Comparison of ENCODE assay signal across 2 cellular contexts in the genomic region with DNA sequence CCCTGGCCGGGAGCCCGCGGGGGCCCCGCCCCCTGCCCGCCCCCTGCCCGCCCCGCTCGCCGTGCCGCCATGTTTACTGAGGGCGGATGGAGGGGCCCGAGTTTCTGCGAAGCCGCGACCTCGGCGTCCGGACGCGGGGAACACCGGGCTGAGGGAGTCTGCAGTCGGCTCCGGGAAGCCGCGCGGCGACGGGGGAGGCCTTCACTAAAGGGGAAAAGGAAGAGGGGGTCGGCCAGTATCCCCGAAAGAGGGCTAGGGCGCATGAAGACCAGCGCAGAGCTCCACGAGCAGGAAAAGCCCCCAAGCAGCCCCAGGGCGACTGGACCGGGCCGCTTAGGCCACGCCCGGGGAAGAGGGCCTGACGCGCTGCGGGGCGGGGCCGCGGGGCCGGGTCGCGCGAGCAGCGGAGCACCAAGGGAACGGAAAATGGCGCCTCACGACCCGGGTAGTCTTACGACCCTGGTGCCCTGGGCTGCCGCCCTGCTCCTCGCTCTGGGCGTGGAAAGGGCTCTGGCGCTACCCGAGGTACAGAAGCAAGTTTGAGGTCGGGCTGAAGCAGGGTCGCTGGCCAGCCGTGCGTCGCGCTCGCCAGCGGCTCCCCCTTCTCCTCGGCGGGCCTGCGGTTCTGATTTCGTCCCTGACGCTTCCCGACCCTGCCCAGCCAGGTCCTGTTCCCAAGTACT.
A peak's percentile ranks its signal among the peaks of the same experiment; 100 is the strongest.
TF ChIP-seq lines count a peak whose summit lies in the region.

A gene with protein sequence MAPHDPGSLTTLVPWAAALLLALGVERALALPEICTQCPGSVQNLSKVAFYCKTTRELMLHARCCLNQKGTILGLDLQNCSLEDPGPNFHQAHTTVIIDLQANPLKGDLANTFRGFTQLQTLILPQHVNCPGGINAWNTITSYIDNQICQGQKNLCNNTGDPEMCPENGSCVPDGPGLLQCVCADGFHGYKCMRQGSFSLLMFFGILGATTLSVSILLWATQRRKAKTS (plus strand): TSS at position 99 of the 683 bp plus-strand sequence. CDS start 328 bp downstream, at position 427.
Gene SLC5A6, minus strand, starts transcription at position 326 of the 683 bp plus-strand sequence. CDS start 4,618 bp downstream, outside the sequence.

TF ChIP-seq in HCT116, 20 proteins besides CTCF, POLR2A, EP300 and RAD21 (continued from another document):
- TF ChIP-seq ZBTB33 (IDR thresholded peaks at IDR 0.05; ENCODE audit: extremely low read depth, insufficient replicate concordance, low read length) = peak; percentile 57
- peak; percentile 93 for TF ChIP-seq POLR2AphosphoS5 (IDR thresholded peaks at IDR 0.05; ENCODE audit: low read depth, low read length)
- peak; percentile 49; the same call in 1 of the 2 replicates for TF ChIP-seq SIN3A (IDR thresholded peaks at IDR 0.05; ENCODE audit: low read depth)
- no peak for TF ChIP-seq JUND (IDR thresholded peaks at IDR 0.05)
- peak; percentile 43; the same call in 1 of the 2 replicates for TF ChIP-seq SP1 (IDR thresholded peaks at IDR 0.05; ENCODE audit: low read depth)
- TF ChIP-seq YY1 (IDR thresholded peaks at IDR 0.05; ENCODE audit: extremely low read depth, insufficient replicate concordance, low read depth, low read length) = peak; percentile 95
- no peak for TF ChIP-seq SRF (IDR thresholded peaks at IDR 0.05; ENCODE audit: low read depth)
- TF ChIP-seq CEBPB (IDR thresholded peaks at IDR 0.05; ENCODE audit: low read depth) = no peak; the same call in 1 of the 2 replicates
- no peak for TF ChIP-seq ATF3 (IDR thresholded peaks at IDR 0.05)
- no peak; the same call in 1 of the 2 replicates for TF ChIP-seq ELF1 (IDR thresholded peaks at IDR 0.05; ENCODE audit: borderline replicate concordance, low read depth)
- TF ChIP-seq REST (IDR thresholded peaks at IDR 0.05; ENCODE audit: low read depth) = no peak
- TF ChIP-seq FOSL1 (IDR thresholded peaks at IDR 0.05; ENCODE audit: low read depth) = no peak
- no peak for TF ChIP-seq CBX3 (IDR thresholded peaks at IDR 0.05; ENCODE audit: low read depth)
- TF ChIP-seq EZH2 (IDR thresholded peaks at IDR 0.05) = no peak
TF ChIP-seq in HCT116: peak in this region for 7.

TF ChIP-seq in neural cell, 6 proteins besides CTCF, POLR2A, EP300 and RAD21 (continued from another document):
- peak; percentile 91 for TF ChIP-seq REST (IDR thresholded peaks at IDR 0.05; ENCODE audit: borderline replicate concordance)
- TF ChIP-seq MXI1 (conservative IDR thresholded peaks at IDR 0.05; ENCODE audit: poor library complexity, severe bottlenecking) = peak; percentile 73
- TF ChIP-seq TAF1 (IDR thresholded peaks at IDR 0.05; ENCODE audit: low read depth) = peak; percentile 97
